Comparison of ENCODE assay signal across 8 cellular contexts in genomic region chrX:57821703-57822375, GRCh38.
DNase-seq lines count a peak whose midpoint lies in the region; ATAC-seq and TF ChIP-seq lines count a peak whose summit lies in the region.

No MANE protein-coding gene starts in this region.

- TF ChIP-seq CTCF in PC-3 (conservative IDR thresholded peaks at IDR 0.05; ENCODE audit: low read depth, low read length), result peak; percentile 74

- no peaks in the 10 kb centered on the region for H3K27me3 ChIP-seq in PC-3 (ENCODE audit: low read length)

- intact Hi-C loops in PC-3 (cut with micrococcal nuclease), result loop anchor here (1.0 to 5.0 kb wide), 3 partner anchors 97 to 240 kb away; no protein-coding TSS in a partner anchor

- no peaks in the 10 kb centered on the region for H4K20me1 ChIP-seq in PC-3 (ENCODE audit: low read length)

- no peaks in the 10 kb centered on the region for H3K9me3 ChIP-seq in PC-3 (ENCODE audit: low read length)

- no peak overlapping the region for H3K27ac ChIP-seq in PC-3 (ENCODE audit: low read length)

- ATAC-seq in GM19328 (IDR thresholded peaks at IDR 0.05; ENCODE audit: unreplicated experiment) (peak; percentile 73), PC-3 (peak; percentile 77)
- ATAC-seq in stimulated activated naive CD8-positive, alpha-beta T cell treated with anti-CD3 and anti-CD28 coated beads, Interleukin-15, Interleukin-2, amounts not matched to agents 100 U/mL and 50 U/mL, for 24 hours, result no peak

- no peak overlapping the region for H3K9ac ChIP-seq in PC-3 (ENCODE audit: low read length)

- H3F3A ChIP-seq in PC-3 (ENCODE audit: low read length, unreplicated experiment), result no peaks in the 10 kb centered on the region

- CTCF ChIA-PET in PC-3 (lab: Charles Lee), result interaction anchor here (0.6 kb wide), 3 partner anchors 97 to 207 kb away, joined by 3 to 5 read pairs (median 3); no protein-coding TSS in a partner anchor

- DNase-seq in DMS 273 (lab: John Stamatoyannopoulos, UW; ENCODE audit: unreplicated experiment), result peak; percentile 84
- peak; percentile 48 to 59 for DNase-seq in Kasumi-1 (lab: John Stamatoyannopoulos, UW)
- peak; percentile 75 for DNase-seq in PC-3
- peak; percentile 16 to 83 for DNase-seq in T47D (ENCODE audit: low read depth in 1 of 2, low spot score in 1 of 2)
- peak; percentile 50 for DNase-seq in iris pigment epithelial cell (ENCODE audit: low read depth)
- DNase-seq in stimulated activated naive CD8-positive, alpha-beta T cell treated with anti-CD3 and anti-CD28 coated beads, Interleukin-15, Interleukin-2, amounts not matched to agents 100 U/mL and 50 U/mL, for 24 hours, result peak; percentile 2
- DNase-seq in ecto neural progenitor cell (ENCODE audit: low spot score), result no peak

- H3K4me3 ChIP-seq in PC-3 (ENCODE audit: low read length), result peak overlapping the region; percentile 37

- H3K4me2 ChIP-seq in PC-3 (ENCODE audit: low read length), result peak overlapping the region; percentile 71

- in situ Hi-C loops in T47D (cut with HindIII; ENCODE audit: low pct_unique_long_range_greater_than_20kb, low sequenced_read_pairs), result no loop called here

- POLR2A ChIA-PET in PC-3 (lab: Charles Lee; ENCODE audit: unreplicated experiment), result no interaction called here

- no peaks in the 10 kb centered on the region for H3K9me2 ChIP-seq in PC-3 (replicated peaks; ENCODE audit: low read length)

- no peaks in the 10 kb centered on the region for H3K79me2 ChIP-seq in PC-3 (ENCODE audit: low read length)

- no TSS peak for BruUV-seq in PC-3 (replicated peaks; lab: Mats Ljungman, UMichigan)

- H3K4me1 ChIP-seq in PC-3 (ENCODE audit: insufficient read depth, low read length), result no peaks in the 10 kb centered on the region

- H2AFZ ChIP-seq in PC-3 (ENCODE audit: low read length), result peak overlapping the region; percentile 81

- H3K36me3 ChIP-seq in PC-3 (ENCODE audit: low read depth, low read length), result no peaks in the 10 kb centered on the region
